Comparison of ENCODE assay signal across 15 cellular contexts in genomic region chr6:153424719-153425400, GRCh38.
"Had no signal": no experiment of that assay in that cellular context is flagged by ENCODE, and none has a peak within 500 bp of the region (broad histone marks: within the 10 kb centered on the region; RNA-seq: fewer than 3 reads in every experiment).

No MANE protein-coding gene starts in this region.

- DNase-seq: activated CD4-positive, alpha-beta T cell treated with anti-CD3 and anti-CD28 coated beads for 1 hour; activated CD4-positive, alpha-beta T cell treated with anti-CD3 and anti-CD28 coated beads, Interleukin-2, amount 50 U/mL, for 4 hours; activated naive CD4-positive, alpha-beta T cell treated with Interleukin-2 at 50 U/mL for 16 hours; activated T-cell treated with anti-CD3 and anti-CD28 coated beads for 4 hours; left ventricle myocardium superior; occipital lobe; right lobe of liver; stimulated activated naive CD8-positive, alpha-beta T cell treated with anti-CD3 and anti-CD28 coated beads, Interleukin-15, amount 100 ng/mL, for 72 hours; T-helper 1 cell; testis; upper lobe of right lung had no signal

- H3K4me3 ChIP-seq: ascending aorta, right lobe of liver, testis, upper lobe of right lung had no signal

- H3K9me3 ChIP-seq: ascending aorta, right lobe of liver, testis, upper lobe of right lung had no signal

- H3K36me3 ChIP-seq: ascending aorta, right lobe of liver, upper lobe of right lung had no signal

- H3K27ac ChIP-seq: ascending aorta, right lobe of liver, testis, upper lobe of right lung, VCaP had no signal

- FAIRE-seq: keratinocyte had no signal

- H3K27me3 ChIP-seq: ascending aorta, right lobe of liver, testis, upper lobe of right lung had no signal

- H3K4me1 ChIP-seq: ascending aorta, right lobe of liver, testis, upper lobe of right lung had no signal

- ATAC-seq: activated T-helper 17 cell treated with anti-CD3 and anti-CD28 coated beads, Interleukin-2, amount 50 U/mL, for 72 hours; left ventricle myocardium superior; right lobe of liver; stimulated activated naive CD8-positive, alpha-beta T cell treated with anti-CD3 and anti-CD28 coated beads, Interleukin-15, amount 100 ng/mL, for 72 hours; upper lobe of right lung had no signal
